8 cellular contexts compared by ENCODE assay signal in the genomic region with DNA sequence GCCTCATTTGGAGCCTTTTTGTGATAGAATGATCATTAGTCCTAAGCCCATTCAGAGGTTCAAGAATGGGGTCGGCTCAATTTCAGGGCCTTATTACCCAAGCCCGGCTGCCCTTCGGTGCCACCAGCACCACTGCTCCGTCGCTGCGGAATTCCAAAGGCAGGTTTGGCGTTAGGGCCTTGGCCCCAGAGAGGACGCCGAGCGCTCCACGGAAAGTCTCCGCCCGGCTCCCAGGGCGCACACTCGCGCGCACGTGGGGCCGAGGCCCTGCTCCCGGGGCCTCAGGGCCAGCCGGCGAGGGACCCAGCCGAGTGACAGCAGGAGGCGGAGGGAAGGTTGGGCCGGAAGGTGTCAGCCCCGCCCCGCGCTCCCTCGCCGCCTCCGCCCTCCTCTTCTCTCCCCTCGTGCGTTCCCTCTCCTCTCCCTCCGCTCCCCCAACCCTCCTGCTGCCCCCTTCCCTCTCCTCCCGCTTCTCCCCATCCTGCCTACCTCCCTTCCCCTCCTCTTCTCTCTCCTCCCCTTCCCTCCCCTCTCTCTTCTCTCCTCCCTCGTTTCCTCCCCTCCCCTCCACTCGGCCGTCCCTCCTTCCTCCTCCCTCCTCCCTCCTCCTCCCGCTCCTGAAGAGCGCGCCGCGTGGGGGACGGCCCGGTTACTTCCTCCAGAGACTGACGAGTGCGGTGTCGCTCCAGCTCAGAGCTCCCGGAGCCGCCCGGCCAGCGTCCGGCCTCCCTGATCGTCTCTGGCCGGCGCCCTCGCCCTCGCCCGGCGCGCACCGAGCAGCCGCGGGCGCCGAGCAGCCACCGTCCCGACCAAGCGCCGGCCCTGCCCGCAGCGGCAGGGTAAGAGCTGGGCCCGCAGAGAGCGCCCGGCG. TPM values are rescaled to one million over a fixed set of nuclear protein-coding genes. Genes with fewer than 3 reads are reported as not detected.
DNase-seq lines count a peak whose midpoint lies in the region; ATAC-seq and TF ChIP-seq lines count a peak whose summit lies in the region.

A gene (plus strand): TSS at position 648 of the 871 bp plus-strand sequence. CDS start 4,106 bp downstream, outside the sequence.

- ATAC-seq in natural killer cell treated with Interleukin-12 subunit alpha and Interleukin-12 subunit beta and Interleukin-15 and Interleukin-18, amount 100 ng/mL, for 72 hours = peak; percentile 85 to 93
- peak; percentile 81 for ATAC-seq in stimulated activated naive CD8-positive, alpha-beta T cell treated with anti-CD3 and anti-CD28 coated beads, Interleukin-15, Interleukin-2, amounts not matched to agents 100 U/mL and 50 U/mL, for 24 hours

- H3K9me3 ChIP-seq in MM.1S (replicated peaks; ENCODE audit: insufficient read depth, low read length) = no peaks in the 10 kb centered on the region

- H3K4me3 Mint-ChIP-seq in natural killer cell treated with Interleukin-12 subunit alpha and Interleukin-12 subunit beta and Interleukin-15 and Interleukin-18, amount 100 ng/mL, for 72 hours = peak within 1 kb of the TSS; percentile 89

- no peaks in the 10 kb centered on the region for H3F3A ChIP-seq in MM.1S (ENCODE audit: insufficient read depth, low read length)

- H3K4me3 ChIP-seq in MM.1S (ENCODE audit: low read length) (peak within 1 kb of the TSS; percentile 64), fibroblast of the aortic adventitia (ENCODE audit: low read depth, low read length) (peak within 1 kb of the TSS; percentile 88)

- H3K27me3 Mint-ChIP-seq in natural killer cell treated with Interleukin-12 subunit alpha and Interleukin-12 subunit beta and Interleukin-15 and Interleukin-18, amount 100 ng/mL, for 72 hours = peaks cover 3 to 6% of the 10 kb centered on the region in 2 donors

- H3K9me2 ChIP-seq in MM.1S (replicated peaks; ENCODE audit: insufficient read depth, low read length) = no peaks in the 10 kb centered on the region

- H3K4me1 ChIP-seq in MM.1S (ENCODE audit: low read length) = 0 out of 2 replicates have a peak, but pooled peaks cover 5% of the 10 kb centered on the region

- TF ChIP-seq CTCF in MM.1S (IDR thresholded peaks at IDR 0.05; ENCODE audit: low read length) (no peak), fibroblast of the aortic adventitia (IDR thresholded peaks at IDR 0.05; ENCODE audit: insufficient read depth, low read length) (peak; percentile 0)

- no peaks in the 10 kb centered on the region for H4K20me1 ChIP-seq in MM.1S (ENCODE audit: insufficient read depth, low read length)

- no peak within 1 kb of the TSS for H3K27ac ChIP-seq in MM.1S (ENCODE audit: low read length)

- H3K9ac ChIP-seq in MM.1S (ENCODE audit: low read length) = peak within 1 kb of the TSS; percentile 7; the same call in 1 of the 2 replicates

- no peaks in the 10 kb centered on the region for H3K79me2 ChIP-seq in MM.1S (ENCODE audit: low read length)

- peaks cover 22 to 29% of the 10 kb centered on the region in 2 donors for H3K4me1 Mint-ChIP-seq in natural killer cell treated with Interleukin-12 subunit alpha and Interleukin-12 subunit beta and Interleukin-15 and Interleukin-18, amount 100 ng/mL, for 72 hours (ENCODE audit: low read depth in 2 of 2)

- H3K27ac Mint-ChIP-seq in natural killer cell treated with Interleukin-12 subunit alpha and Interleukin-12 subunit beta and Interleukin-15 and Interleukin-18, amount 100 ng/mL, for 72 hours = peak within 1 kb of the TSS; percentile 77 to 80

- no peaks in the 10 kb centered on the region for H3K9me3 Mint-ChIP-seq in natural killer cell treated with Interleukin-12 subunit alpha and Interleukin-12 subunit beta and Interleukin-15 and Interleukin-18, amount 100 ng/mL, for 72 hours

- H3K36me3 Mint-ChIP-seq in natural killer cell treated with Interleukin-12 subunit alpha and Interleukin-12 subunit beta and Interleukin-15 and Interleukin-18, amount 100 ng/mL, for 72 hours = no peaks in the 10 kb centered on the region

- no peaks in the 10 kb centered on the region for H3K36me3 ChIP-seq in MM.1S (replicated peaks; ENCODE audit: insufficient read depth, low read length)

- peak within 1 kb of the TSS; percentile 65 for H2AFZ ChIP-seq in MM.1S (ENCODE audit: low read length)

- H3K4me2 ChIP-seq in MM.1S (ENCODE audit: low read depth, low read length) = peak within 1 kb of the TSS; percentile 90

- peak; percentile 96 for DNase-seq in DMS53 (lab: John Stamatoyannopoulos, UW)
- peak; percentile 47 for DNase-seq in GOT3 (lab: John Stamatoyannopoulos, UW)
- peak; percentile 81 for DNase-seq in MM.1S
- peak; percentile 55 for DNase-seq in SIG-M5 (lab: John Stamatoyannopoulos, UW)
- peak; percentile 44 for DNase-seq in activated gamma-delta T cell (lab: John Stamatoyannopoulos, UW)
- DNase-seq in fibroblast of the aortic adventitia (ENCODE audit: low read depth) = peak; percentile 92
- peak; percentile 89 for DNase-seq in natural killer cell treated with Interleukin-12 subunit alpha and Interleukin-12 subunit beta and Interleukin-15 and Interleukin-18, amount 100 ng/mL, for 72 hours (ENCODE audit: low spot score)
- DNase-seq in stimulated activated naive CD8-positive, alpha-beta T cell treated with anti-CD3 and anti-CD28 coated beads, Interleukin-15, Interleukin-2, amounts not matched to agents 100 U/mL and 50 U/mL, for 24 hours = peak; percentile 80

- peaks cover 60% of the 10 kb centered on the region for H3K27me3 ChIP-seq in MM.1S (replicated peaks; ENCODE audit: insufficient read depth, low read length)

RNA-seq across cellular contexts. Expression of the gene that starts here (rescaled TPM):
- total RNA-seq in fibroblast of the aortic adventitia (ENCODE audit: low replicate concordance) = 7.5 and 62.6 TPM in 2 replicates
- total RNA-seq in natural killer cell treated with Interleukin-12 subunit alpha and Interleukin-12 subunit beta and Interleukin-15 and Interleukin-18, amount 100 ng/mL, for 72 hours = 10 to 100 TPM; 22.9 to 25.2 TPM

Comparison
In these comparisons a context has a peak if more than half of its experiments do, and no peak if none do; other contexts are left out.
1. DNase-seq: peak in every context shown above with its lines; median percentile 96 in DMS53; 92 in fibroblast of the aortic adventitia; 89 in natural killer cell treated with Interleukin-12 subunit alpha and Interleukin-12 subunit beta and Interleukin-15 and Interleukin-18, amount 100 ng/mL, for 72 hours; 81 in MM.1S; 80 in stimulated activated naive CD8-positive, alpha-beta T cell treated with anti-CD3 and anti-CD28 coated beads, Interleukin-15, Interleukin-2, amounts not matched to agents 100 U/mL and 50 U/mL, for 24 hours; 55 in SIG-M5; 47 in GOT3; 44 in activated gamma-delta T cell.